Comparison of ENCODE assay signal across 26 cellular contexts in genomic region chr2:22513563-22513962, GRCh38.
"Had no signal": no experiment of that assay in that cellular context is flagged by ENCODE, and none has a peak within 500 bp of the region (broad histone marks: within the 10 kb centered on the region; RNA-seq: fewer than 3 reads in every experiment).

No MANE protein-coding gene starts in this region.

- H3K4me3 ChIP-seq: colonic mucosa, coronary artery, dorsolateral prefrontal cortex, esophagus muscularis mucosa, esophagus squamous epithelium, gastrocnemius medialis, gastroesophageal sphincter, heart left ventricle, heart right ventricle, hepatocyte had no signal

- H3K4me3 Mint-ChIP-seq: dendritic cell treated with granulocyte-macrophage colony-stimulating factor and Interleukin-4, amounts not matched to agents 40 ng/mL and 50 ng/mL, for 4 days; effector memory CD8-positive, alpha-beta T cell; endodermal cell had no signal

- H3K79me2 ChIP-seq: hepatocyte had no signal

- H3K9me3 Mint-ChIP-seq: endodermal cell had no signal

- DNase-seq: colonic mucosa; cortex of kidney; dermis blood vessel endothelial cell; dorsolateral prefrontal cortex; effector CD4-positive, alpha-beta T cell; effector CD8-positive, alpha-beta T cell; effector memory CD4-positive, alpha-beta T cell; effector memory CD8-positive, alpha-beta T cell; endodermal cell; erythroblast; esophagus squamous epithelium; foreskin fibroblast; foreskin keratinocyte; foreskin melanocyte; gastrocnemius medialis; glutamatergic neuron; head of caudate nucleus; heart left ventricle; heart right ventricle had no signal

- H3K36me3 ChIP-seq: colonic mucosa, esophagus muscularis mucosa, esophagus squamous epithelium, gastrocnemius medialis, gastroesophageal sphincter, heart left ventricle, heart right ventricle had no signal

- H3K27ac Mint-ChIP-seq: dendritic cell treated with granulocyte-macrophage colony-stimulating factor and Interleukin-4, amounts not matched to agents 40 ng/mL and 50 ng/mL, for 4 days; effector memory CD8-positive, alpha-beta T cell; endodermal cell had no signal

- H3K9me3 ChIP-seq: colonic mucosa, esophagus muscularis mucosa, esophagus squamous epithelium, gastrocnemius medialis, gastroesophageal sphincter had no signal

- H3K27me3 Mint-ChIP-seq: dendritic cell treated with granulocyte-macrophage colony-stimulating factor and Interleukin-4, amounts not matched to agents 40 ng/mL and 50 ng/mL, for 4 days; effector memory CD8-positive, alpha-beta T cell had no signal

- H3K27me3 ChIP-seq: colonic mucosa, esophagus muscularis mucosa, esophagus squamous epithelium, foreskin keratinocyte, gastrocnemius medialis, gastroesophageal sphincter, heart left ventricle, heart right ventricle, hepatocyte had no signal

- H3K4me2 ChIP-seq: hepatocyte had no signal

- H3K27ac ChIP-seq: colonic mucosa, coronary artery, dorsolateral prefrontal cortex, epithelial cell of prostate, esophagus muscularis mucosa, esophagus squamous epithelium, foreskin keratinocyte, gastrocnemius medialis, gastroesophageal sphincter, heart left ventricle, heart right ventricle, hepatocyte had no signal

- ATAC-seq: effector memory CD8-positive, alpha-beta T cell; esophagus mucosa; foreskin keratinocyte; gastrocnemius medialis; gastroesophageal sphincter; heart left ventricle; heart right ventricle had no signal

- H2AFZ ChIP-seq: hepatocyte had no signal
